In genomic region chr11:73759520-73760065, GRCh38 we compare ENCODE assay signal across 8 cellular contexts. TPM values are rescaled to one million over a fixed set of nuclear protein-coding genes. Genes with fewer than 3 reads are reported as not detected.
DNase-seq lines count a peak whose midpoint lies in the region; ATAC-seq, FAIRE-seq and TF ChIP-seq lines count a peak whose summit lies in the region.

No MANE protein-coding gene starts in this region.

- peak overlapping the region; percentile 94 for H3K4me3 Mint-ChIP-seq in activated T-helper 17 cell treated with anti-CD3 and anti-CD28 coated beads, Interleukin-2, amount 50 U/mL, for 72 hours

- H3K27ac ChIP-seq in AG04450 (ENCODE audit: low read depth, low read length) (peak overlapping the region; percentile 91), small intestine (ENCODE audit: low read depth in 1 of 2, low read length in 1 of 2) (peak overlapping the region; percentile 95 to 99)

- peaks cover 0 to 3% of the 10 kb centered on the region in 2 donors for H3K4me1 ChIP-seq in small intestine (ENCODE audit: control insufficient read depth in 2 of 2, insufficient read depth in 1 of 2, low read depth in 1 of 2, low read length in 1 of 2)

- H3K4me3 ChIP-seq in AG04450 (ENCODE audit: low read depth, low read length) (peak overlapping the region; percentile 91), iPS-11a (ENCODE audit: low read depth, low read length) (peak overlapping the region; percentile 88), small intestine (ENCODE audit: low read depth in 1 of 2, low read length in 2 of 2) (peak overlapping the region; percentile 98 to 99)

- peaks cover 22% of the 10 kb centered on the region for H3K4me1 Mint-ChIP-seq in activated T-helper 17 cell treated with anti-CD3 and anti-CD28 coated beads, Interleukin-2, amount 50 U/mL, for 72 hours

- H3K27me3 ChIP-seq in AG04450 (ENCODE audit: control insufficient read depth, insufficient read depth, low read length) (no peaks in the 10 kb centered on the region), small intestine (ENCODE audit: control insufficient read depth in 2 of 2, insufficient read depth in 2 of 2, low read length in 2 of 2) (no peaks in the 10 kb centered on the region)

- peak; percentile 38 for TF ChIP-seq CTCF in AG04450 (IDR thresholded peaks at IDR 0.05; ENCODE audit: low read depth, low read length)

- no peaks in the 10 kb centered on the region for H3K9me3 Mint-ChIP-seq in activated T-helper 17 cell treated with anti-CD3 and anti-CD28 coated beads, Interleukin-2, amount 50 U/mL, for 72 hours

- POLR2A ChIA-PET in AG04450 (lab: Yijun Ruan, JAX) = interaction anchor here (0.6 to 1.4 kb wide), 2 partner anchors 14 to 99 kb away, joined by 3 to 4 read pairs; no protein-coding TSS in a partner anchor

- no peak for DNase-seq in AG04450 (ENCODE audit: low read depth, low spot score)
- peak; percentile 32 for DNase-seq in HCEC 1CT
- DNase-seq in small intestine = no peak
- DNase-seq in SHP77 treated with DMSO at 0.1 percent for 48 hours (lab: John Stamatoyannopoulos, UW) = no peak

- ATAC-seq in activated T-helper 17 cell treated with anti-CD3 and anti-CD28 coated beads, Interleukin-2, amount 50 U/mL, for 72 hours (replicated peaks) = no peak
- no peak for ATAC-seq in HG03039 (IDR thresholded peaks at IDR 0.05; ENCODE audit: unreplicated experiment)
- no peak for ATAC-seq in HG03442 (IDR thresholded peaks at IDR 0.05; ENCODE audit: unreplicated experiment)

- no peaks in the 10 kb centered on the region for H3K27me3 Mint-ChIP-seq in activated T-helper 17 cell treated with anti-CD3 and anti-CD28 coated beads, Interleukin-2, amount 50 U/mL, for 72 hours

- H3K9me3 ChIP-seq in AG04450 (ENCODE audit: control insufficient read depth, insufficient read depth, low read length) (peaks cover 3% of the 10 kb centered on the region; the same call in 1 of the 2 replicates), small intestine (ENCODE audit: control insufficient read depth, low read depth) (no peaks in the 10 kb centered on the region)

- no peaks in the 10 kb centered on the region for H3K36me3 ChIP-seq in small intestine (ENCODE audit: control insufficient read depth in 2 of 2, insufficient read depth in 2 of 2, low read length in 2 of 2)

- WGBS in small intestine, 3 donors = 4 to 6% (median 5%) methylated on average over 7 of the region's 7 CpGs

- H3K36me3 Mint-ChIP-seq in activated T-helper 17 cell treated with anti-CD3 and anti-CD28 coated beads, Interleukin-2, amount 50 U/mL, for 72 hours (ENCODE audit: low read depth) = peaks cover 29% of the 10 kb centered on the region

- peak overlapping the region; percentile 91 for H3K27ac Mint-ChIP-seq in activated T-helper 17 cell treated with anti-CD3 and anti-CD28 coated beads, Interleukin-2, amount 50 U/mL, for 72 hours

- CTCF ChIA-PET in AG04450 (lab: Charles Lee) = interaction anchor here (0.6 kb wide), 2 partner anchors 162 to 280 kb away, joined by 3 read pairs; no protein-coding TSS in a partner anchor

- no peak for FAIRE-seq in small intestine (lab: Jason Lieb, UNC)

RNA-seq across cellular contexts. Expression of gene RAB6A, which starts 1.3 kb away (rescaled TPM):
- 97.0 and 153 TPM in 2 replicates for polyA plus RNA-seq in AG04450 (2011; rRNA removed)
- 80.5 and 158 TPM in 2 replicates for polyA minus RNA-seq in AG04450 (2011; rRNA and poly(A)+ RNA removed)
- 100 to 1,000 TPM in 1 of 2 donors, 10 to 100 TPM in 1; 78.6 to 113 TPM for total RNA-seq in activated T-helper 17 cell treated with anti-CD3 and anti-CD28 coated beads, Interleukin-2, amount 50 U/mL, for 72 hours
- 100 to 1,000 TPM in 1 of 3 donors, 10 to 100 TPM in 2; 71.8 to 127 (median 93.8) TPM for polyA plus RNA-seq in small intestine

RNA-seq across cellular contexts. Expression of gene MRPL48, which starts 28.1 kb away (rescaled TPM):
- polyA plus RNA-seq in AG04450 (2011; rRNA removed) = 57.9 and 65.7 TPM in 2 replicates
- 10.7 and 13.9 TPM in 2 replicates for polyA minus RNA-seq in AG04450 (2011; rRNA and poly(A)+ RNA removed)
- total RNA-seq in activated T-helper 17 cell treated with anti-CD3 and anti-CD28 coated beads, Interleukin-2, amount 50 U/mL, for 72 hours = 10 to 100 TPM; 28.1 to 39.6 TPM
- 10 to 100 TPM; 38.9 to 74.3 (median 66.7) TPM for polyA plus RNA-seq in small intestine
